1 cellular context compared by ENCODE assay signal in the genomic region with DNA sequence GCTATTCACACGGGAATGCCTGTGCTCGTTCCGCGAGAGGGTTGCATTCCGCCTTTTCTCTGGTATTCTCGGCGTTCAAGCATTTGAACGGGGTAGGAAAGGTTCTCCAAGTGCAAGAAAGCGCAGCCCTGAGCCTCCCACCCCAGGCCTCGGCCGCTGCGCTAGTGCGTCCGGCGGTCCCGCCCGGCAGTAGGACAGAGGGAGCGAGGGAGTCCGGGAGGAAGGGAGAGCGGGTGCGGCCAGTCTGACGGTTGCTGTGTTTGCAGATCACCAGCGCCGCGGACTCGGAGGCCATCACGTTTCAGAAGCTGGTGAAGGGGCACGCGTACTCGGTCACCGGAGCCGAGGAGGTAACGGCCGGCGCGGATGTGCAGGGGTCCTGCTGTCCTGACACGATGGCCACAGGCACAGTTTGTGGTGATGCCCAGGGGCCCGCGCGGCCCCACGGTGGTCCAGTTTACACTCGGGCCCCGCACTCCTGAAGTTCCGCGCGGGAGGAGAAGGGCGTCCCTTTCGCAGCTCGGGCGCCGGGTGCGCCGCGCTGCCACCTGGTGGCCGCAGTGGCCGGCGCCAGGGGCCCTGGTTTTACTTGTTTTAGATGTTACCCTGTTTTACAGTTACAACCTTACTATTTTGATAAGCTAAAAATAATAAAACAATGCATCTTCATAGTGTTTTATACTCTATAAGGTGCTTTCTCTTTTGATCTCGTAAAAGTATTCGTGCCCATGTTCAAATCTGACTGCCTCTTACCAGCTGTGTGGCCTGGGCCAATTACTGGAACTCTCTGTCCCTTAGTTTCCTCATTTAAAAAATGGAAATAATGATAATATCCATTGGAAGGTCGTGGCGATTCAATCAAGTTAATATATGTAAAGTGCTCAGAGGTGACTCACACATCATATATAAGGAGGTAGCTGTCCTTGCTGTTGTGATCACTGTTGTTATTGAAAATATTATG.
TF ChIP-seq lines count a peak whose summit lies in the region.

No MANE protein-coding gene starts in this region.

TF ChIP-seq in HEK293, 187 proteins besides CTCF, POLR2A, EP300 and RAD21 (continued from another document and continues in another):
- TF ChIP-seq ZNF510 (tag by site-specific recombination; IDR thresholded peaks at IDR 0.05; ENCODE audit: insufficient replicate concordance) (no peak), ZSCAN16 (tag by site-specific recombination; IDR thresholded peaks at IDR 0.05) (peak; percentile 76), ZBTB7A (tag by site-specific recombination; IDR thresholded peaks at IDR 0.05; ENCODE audit: low read depth) (no peak), ZFP69B (tag by site-specific recombination; IDR thresholded peaks at IDR 0.05) (peak; percentile 23; the same call in 1 of the 2 replicates), ZNF324 (tag by site-specific recombination; IDR thresholded peaks at IDR 0.05) (no peak), ZNF600 (tag by site-specific recombination; IDR thresholded peaks at IDR 0.05) (peak; percentile 58), ZXDB (tag by site-specific recombination; IDR thresholded peaks at IDR 0.05) (peak; percentile 23; the same call in 1 of the 2 replicates), ZNF610 (tag by site-specific recombination; IDR thresholded peaks at IDR 0.05; ENCODE audit: borderline replicate concordance) (0 out of 2 replicates have a peak, but pooled peaks have one; percentile 34), ZNF266 (tag by site-specific recombination; IDR thresholded peaks at IDR 0.05; ENCODE audit: low read depth) (no peak), ZNF24 (tag by site-specific recombination; IDR thresholded peaks at IDR 0.05) (no peak), SETDB1 (IDR thresholded peaks at IDR 0.05; ENCODE audit: insufficient read length, low read length) (no peak), SP7 (tag by site-specific recombination; IDR thresholded peaks at IDR 0.05) (peak; percentile 40; the same call in 1 of the 2 replicates), ZNF16 (tag by site-specific recombination; IDR thresholded peaks at IDR 0.05; ENCODE audit: low read depth) (no peak), ZNF660 (tag by site-specific recombination; IDR thresholded peaks at IDR 0.05) (peak; percentile 86), TRIM28 (IDR thresholded peaks at IDR 0.05; ENCODE audit: borderline replicate concordance, low read length) (peak; percentile 13; the same call in 1 of the 2 replicates), ZNF416 (tag by site-specific recombination; IDR thresholded peaks at IDR 0.05) (no peak), ZNF146 (tag by site-specific recombination; IDR thresholded peaks at IDR 0.05) (no peak), ZNF843 (tag by site-specific recombination; IDR thresholded peaks at IDR 0.05) (no peak), ZNF768 (tag by site-specific recombination; IDR thresholded peaks at IDR 0.05) (0 out of 2 replicates have a peak, but pooled peaks have one; percentile 15), KLF10 (tag by site-specific recombination; IDR thresholded peaks at IDR 0.05) (no peak), BCL11B (tag by site-specific recombination; IDR thresholded peaks at IDR 0.05; ENCODE audit: low read depth) (no peak), KLF9 (tag by site-specific recombination; IDR thresholded peaks at IDR 0.05; ENCODE audit: low read depth) (no peak), ZBTB20 (tag by site-specific recombination; IDR thresholded peaks at IDR 0.05) (peak; percentile 16; the same call in 1 of the 2 replicates), ZNF560 (tag by site-specific recombination; IDR thresholded peaks at IDR 0.05; ENCODE audit: borderline replicate concordance) (no peak), ZNF169 (tag by site-specific recombination; IDR thresholded peaks at IDR 0.05) (no peak), ZNF561 (tag by site-specific recombination; IDR thresholded peaks at IDR 0.05; ENCODE audit: borderline replicate concordance) (peak; percentile 70; the same call in 1 of the 2 replicates), ZNF571 (tag by site-specific recombination; IDR thresholded peaks at IDR 0.05) (no peak), ZNF76 (tag by site-specific recombination; IDR thresholded peaks at IDR 0.05; ENCODE audit: borderline replicate concordance, low read depth) (no peak), ZNF529 (tag by site-specific recombination; IDR thresholded peaks at IDR 0.05; ENCODE audit: insufficient replicate concordance) (no peak), ZBTB8A (tag by site-specific recombination; IDR thresholded peaks at IDR 0.05) (peak; percentile 66), ZNF239 (tag by site-specific recombination; IDR thresholded peaks at IDR 0.05) (no peak)
- TF ChIP-seq, protein P1, sequence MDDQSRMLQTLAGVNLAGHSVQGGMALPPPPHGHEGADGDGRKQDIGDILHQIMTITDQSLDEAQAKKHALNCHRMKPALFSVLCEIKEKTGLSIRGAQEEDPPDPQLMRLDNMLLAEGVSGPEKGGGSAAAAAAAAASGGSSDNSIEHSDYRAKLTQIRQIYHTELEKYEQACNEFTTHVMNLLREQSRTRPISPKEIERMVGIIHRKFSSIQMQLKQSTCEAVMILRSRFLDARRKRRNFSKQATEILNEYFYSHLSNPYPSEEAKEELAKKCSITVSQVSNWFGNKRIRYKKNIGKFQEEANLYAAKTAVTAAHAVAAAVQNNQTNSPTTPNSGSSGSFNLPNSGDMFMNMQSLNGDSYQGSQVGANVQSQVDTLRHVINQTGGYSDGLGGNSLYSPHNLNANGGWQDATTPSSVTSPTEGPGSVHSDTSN (CRISPR knock-in tag; IDR thresholded peaks at IDR 0.05) = peak; percentile 72; the same call in 1 of the 2 replicates
- TF ChIP-seq, protein P2, sequence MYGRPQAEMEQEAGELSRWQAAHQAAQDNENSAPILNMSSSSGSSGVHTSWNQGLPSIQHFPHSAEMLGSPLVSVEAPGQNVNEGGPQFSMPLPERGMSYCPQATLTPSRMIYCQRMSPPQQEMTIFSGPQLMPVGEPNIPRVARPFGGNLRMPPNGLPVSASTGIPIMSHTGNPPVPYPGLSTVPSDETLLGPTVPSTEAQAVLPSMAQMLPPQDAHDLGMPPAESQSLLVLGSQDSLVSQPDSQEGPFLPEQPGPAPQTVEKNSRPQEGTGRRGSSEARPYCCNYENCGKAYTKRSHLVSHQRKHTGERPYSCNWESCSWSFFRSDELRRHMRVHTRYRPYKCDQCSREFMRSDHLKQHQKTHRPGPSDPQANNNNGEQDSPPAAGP (tag by site-specific recombination; IDR thresholded peaks at IDR 0.05) = peak; percentile 24; the same call in 1 of the 2 replicates
- TF ChIP-seq, protein P3, sequence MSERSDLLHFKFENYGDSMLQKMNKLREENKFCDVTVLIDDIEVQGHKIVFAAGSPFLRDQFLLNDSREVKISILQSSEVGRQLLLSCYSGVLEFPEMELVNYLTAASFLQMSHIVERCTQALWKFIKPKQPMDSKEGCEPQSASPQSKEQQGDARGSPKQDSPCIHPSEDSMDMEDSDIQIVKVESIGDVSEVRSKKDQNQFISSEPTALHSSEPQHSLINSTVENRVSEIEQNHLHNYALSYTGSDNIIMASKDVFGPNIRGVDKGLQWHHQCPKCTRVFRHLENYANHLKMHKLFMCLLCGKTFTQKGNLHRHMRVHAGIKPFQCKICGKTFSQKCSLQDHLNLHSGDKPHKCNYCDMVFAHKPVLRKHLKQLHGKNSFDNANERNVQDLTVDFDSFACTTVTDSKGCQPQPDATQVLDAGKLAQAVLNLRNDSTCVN (tag by site-specific recombination; optimal IDR thresholded peaks at IDR 0.05) = peak; percentile 29
- TF ChIP-seq, protein P4, sequence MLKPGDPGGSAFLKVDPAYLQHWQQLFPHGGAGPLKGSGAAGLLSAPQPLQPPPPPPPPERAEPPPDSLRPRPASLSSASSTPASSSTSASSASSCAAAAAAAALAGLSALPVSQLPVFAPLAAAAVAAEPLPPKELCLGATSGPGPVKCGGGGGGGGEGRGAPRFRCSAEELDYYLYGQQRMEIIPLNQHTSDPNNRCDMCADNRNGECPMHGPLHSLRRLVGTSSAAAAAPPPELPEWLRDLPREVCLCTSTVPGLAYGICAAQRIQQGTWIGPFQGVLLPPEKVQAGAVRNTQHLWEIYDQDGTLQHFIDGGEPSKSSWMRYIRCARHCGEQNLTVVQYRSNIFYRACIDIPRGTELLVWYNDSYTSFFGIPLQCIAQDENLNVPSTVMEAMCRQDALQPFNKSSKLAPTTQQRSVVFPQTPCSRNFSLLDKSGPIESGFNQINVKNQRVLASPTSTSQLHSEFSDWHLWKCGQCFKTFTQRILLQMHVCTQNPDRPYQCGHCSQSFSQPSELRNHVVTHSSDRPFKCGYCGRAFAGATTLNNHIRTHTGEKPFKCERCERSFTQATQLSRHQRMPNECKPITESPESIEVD (tag by site-specific recombination; IDR thresholded peaks at IDR 0.05) = no peak
- TF ChIP-seq, protein P5, sequence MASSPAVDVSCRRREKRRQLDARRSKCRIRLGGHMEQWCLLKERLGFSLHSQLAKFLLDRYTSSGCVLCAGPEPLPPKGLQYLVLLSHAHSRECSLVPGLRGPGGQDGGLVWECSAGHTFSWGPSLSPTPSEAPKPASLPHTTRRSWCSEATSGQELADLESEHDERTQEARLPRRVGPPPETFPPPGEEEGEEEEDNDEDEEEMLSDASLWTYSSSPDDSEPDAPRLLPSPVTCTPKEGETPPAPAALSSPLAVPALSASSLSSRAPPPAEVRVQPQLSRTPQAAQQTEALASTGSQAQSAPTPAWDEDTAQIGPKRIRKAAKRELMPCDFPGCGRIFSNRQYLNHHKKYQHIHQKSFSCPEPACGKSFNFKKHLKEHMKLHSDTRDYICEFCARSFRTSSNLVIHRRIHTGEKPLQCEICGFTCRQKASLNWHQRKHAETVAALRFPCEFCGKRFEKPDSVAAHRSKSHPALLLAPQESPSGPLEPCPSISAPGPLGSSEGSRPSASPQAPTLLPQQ (tag by site-specific recombination; IDR thresholded peaks at IDR 0.05) = 0 out of 2 replicates have a peak, but pooled peaks have one; percentile 43
- TF ChIP-seq, protein P6, sequence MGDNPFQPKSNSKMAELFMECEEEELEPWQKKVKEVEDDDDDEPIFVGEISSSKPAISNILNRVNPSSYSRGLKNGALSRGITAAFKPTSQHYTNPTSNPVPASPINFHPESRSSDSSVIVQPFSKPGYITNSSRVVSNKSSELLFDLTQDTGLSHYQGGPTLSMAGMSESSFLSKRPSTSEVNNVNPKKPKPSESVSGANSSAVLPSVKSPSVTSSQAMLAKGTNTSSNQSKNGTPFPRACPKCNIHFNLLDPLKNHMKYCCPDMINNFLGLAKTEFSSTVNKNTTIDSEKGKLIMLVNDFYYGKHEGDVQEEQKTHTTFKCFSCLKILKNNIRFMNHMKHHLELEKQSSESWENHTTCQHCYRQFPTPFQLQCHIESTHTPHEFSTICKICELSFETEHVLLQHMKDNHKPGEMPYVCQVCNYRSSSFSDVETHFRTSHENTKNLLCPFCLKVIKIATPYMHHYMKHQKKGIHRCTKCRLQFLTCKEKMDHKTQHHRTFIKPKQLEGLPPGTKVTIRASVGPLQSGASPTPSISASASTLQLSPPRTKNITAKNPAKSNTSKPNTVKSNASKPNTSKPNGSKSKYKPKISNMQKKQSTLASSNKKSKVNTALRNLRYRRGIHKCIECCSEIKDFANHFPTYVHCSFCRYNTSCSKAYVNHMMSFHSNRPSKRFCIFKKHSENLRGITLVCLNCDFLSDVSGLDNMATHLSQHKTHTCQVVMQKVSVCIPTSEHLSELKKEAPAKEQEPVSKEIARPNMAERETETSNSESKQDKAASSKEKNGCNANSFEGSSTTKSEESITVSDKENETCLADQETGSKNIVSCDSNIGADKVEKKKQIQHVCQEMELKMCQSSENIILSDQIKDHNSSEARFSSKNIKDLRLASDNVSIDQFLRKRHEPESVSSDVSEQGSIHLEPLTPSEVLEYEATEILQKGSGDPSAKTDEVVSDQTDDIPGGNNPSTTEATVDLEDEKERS (tag by site-specific recombination; IDR thresholded peaks at IDR 0.05) = no peak
- TF ChIP-seq, protein P7, sequence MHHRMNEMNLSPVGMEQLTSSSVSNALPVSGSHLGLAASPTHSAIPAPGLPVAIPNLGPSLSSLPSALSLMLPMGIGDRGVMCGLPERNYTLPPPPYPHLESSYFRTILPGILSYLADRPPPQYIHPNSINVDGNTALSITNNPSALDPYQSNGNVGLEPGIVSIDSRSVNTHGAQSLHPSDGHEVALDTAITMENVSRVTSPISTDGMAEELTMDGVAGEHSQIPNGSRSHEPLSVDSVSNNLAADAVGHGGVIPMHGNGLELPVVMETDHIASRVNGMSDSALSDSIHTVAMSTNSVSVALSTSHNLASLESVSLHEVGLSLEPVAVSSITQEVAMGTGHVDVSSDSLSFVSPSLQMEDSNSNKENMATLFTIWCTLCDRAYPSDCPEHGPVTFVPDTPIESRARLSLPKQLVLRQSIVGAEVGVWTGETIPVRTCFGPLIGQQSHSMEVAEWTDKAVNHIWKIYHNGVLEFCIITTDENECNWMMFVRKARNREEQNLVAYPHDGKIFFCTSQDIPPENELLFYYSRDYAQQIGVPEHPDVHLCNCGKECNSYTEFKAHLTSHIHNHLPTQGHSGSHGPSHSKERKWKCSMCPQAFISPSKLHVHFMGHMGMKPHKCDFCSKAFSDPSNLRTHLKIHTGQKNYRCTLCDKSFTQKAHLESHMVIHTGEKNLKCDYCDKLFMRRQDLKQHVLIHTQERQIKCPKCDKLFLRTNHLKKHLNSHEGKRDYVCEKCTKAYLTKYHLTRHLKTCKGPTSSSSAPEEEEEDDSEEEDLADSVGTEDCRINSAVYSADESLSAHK (tag by site-specific recombination; IDR thresholded peaks at IDR 0.05) = no peak
- TF ChIP-seq, protein P8, sequence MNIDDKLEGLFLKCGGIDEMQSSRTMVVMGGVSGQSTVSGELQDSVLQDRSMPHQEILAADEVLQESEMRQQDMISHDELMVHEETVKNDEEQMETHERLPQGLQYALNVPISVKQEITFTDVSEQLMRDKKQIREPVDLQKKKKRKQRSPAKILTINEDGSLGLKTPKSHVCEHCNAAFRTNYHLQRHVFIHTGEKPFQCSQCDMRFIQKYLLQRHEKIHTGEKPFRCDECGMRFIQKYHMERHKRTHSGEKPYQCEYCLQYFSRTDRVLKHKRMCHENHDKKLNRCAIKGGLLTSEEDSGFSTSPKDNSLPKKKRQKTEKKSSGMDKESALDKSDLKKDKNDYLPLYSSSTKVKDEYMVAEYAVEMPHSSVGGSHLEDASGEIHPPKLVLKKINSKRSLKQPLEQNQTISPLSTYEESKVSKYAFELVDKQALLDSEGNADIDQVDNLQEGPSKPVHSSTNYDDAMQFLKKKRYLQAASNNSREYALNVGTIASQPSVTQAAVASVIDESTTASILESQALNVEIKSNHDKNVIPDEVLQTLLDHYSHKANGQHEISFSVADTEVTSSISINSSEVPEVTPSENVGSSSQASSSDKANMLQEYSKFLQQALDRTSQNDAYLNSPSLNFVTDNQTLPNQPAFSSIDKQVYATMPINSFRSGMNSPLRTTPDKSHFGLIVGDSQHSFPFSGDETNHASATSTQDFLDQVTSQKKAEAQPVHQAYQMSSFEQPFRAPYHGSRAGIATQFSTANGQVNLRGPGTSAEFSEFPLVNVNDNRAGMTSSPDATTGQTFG (tag by site-specific recombination; IDR thresholded peaks at IDR 0.05; ENCODE audit: borderline replicate concordance) = no peak
- TF ChIP-seq, protein P9, sequence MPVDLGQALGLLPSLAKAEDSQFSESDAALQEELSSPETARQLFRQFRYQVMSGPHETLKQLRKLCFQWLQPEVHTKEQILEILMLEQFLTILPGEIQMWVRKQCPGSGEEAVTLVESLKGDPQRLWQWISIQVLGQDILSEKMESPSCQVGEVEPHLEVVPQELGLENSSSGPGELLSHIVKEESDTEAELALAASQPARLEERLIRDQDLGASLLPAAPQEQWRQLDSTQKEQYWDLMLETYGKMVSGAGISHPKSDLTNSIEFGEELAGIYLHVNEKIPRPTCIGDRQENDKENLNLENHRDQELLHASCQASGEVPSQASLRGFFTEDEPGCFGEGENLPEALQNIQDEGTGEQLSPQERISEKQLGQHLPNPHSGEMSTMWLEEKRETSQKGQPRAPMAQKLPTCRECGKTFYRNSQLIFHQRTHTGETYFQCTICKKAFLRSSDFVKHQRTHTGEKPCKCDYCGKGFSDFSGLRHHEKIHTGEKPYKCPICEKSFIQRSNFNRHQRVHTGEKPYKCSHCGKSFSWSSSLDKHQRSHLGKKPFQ (tag by site-specific recombination; IDR thresholded peaks at IDR 0.05) = peak; percentile 60
